In genomic region chr5:150053695-150054392, GRCh38 we compare ENCODE assay signal across 25 cellular contexts. TPM values are rescaled to one million over a fixed set of nuclear protein-coding genes. Genes with fewer than 3 reads are reported as not detected.
DNase-seq lines count a peak whose midpoint lies in the region; ATAC-seq and TF ChIP-seq lines count a peak whose summit lies in the region.
"Had no signal": no experiment of that assay in that cellular context is flagged by ENCODE, and none has a peak within 500 bp of the region (broad histone marks: within the 10 kb centered on the region; RNA-seq: fewer than 3 reads in every experiment).

No MANE protein-coding gene starts in this region.

- no peaks in the 10 kb centered on the region for H3K9me3 Mint-ChIP-seq in chondrocyte (ENCODE audit: low read depth)
- no peaks in the 10 kb centered on the region for H3K9me3 Mint-ChIP-seq in stimulated activated naive B cell treated with anti-CD40 and anti-IgM and Interleukin-4, amounts not matched to agents 10 μg/mL and 1 μg/mL and 100 μg/mL, for 72 hours
- H3K9me3 Mint-ChIP-seq: activated CD4-positive, alpha-beta T cell treated with anti-CD3 and anti-CD28 coated beads, Interleukin-2, amount 10 ng/mL, durations not matched to agents 7 days and 5 days; activated naive CD8-positive, alpha-beta T cell treated with anti-CD3 and anti-CD28 coated beads, Interleukin-2, amount 10 ng/mL, durations not matched to agents 7 days and 5 days; activated T-cell treated with anti-CD3 and anti-CD28 coated beads, Interleukin-2, amount 50 U/mL, for 4 hours; CD8-positive, alpha-beta memory T cell; H9; memory B cell; T-helper 2 cell treated with Interferon-gamma antibody and Interleukin-4, amounts not matched to agents 5 μg/mL and 100 μg/mL, for 36 hours had no signal

- H3K4me1 Mint-ChIP-seq in chondrocyte (ENCODE audit: low read depth): peaks cover 41% of the 10 kb centered on the region
- H3K4me1 Mint-ChIP-seq in stimulated activated naive B cell treated with anti-CD40 and anti-IgM and Interleukin-4, amounts not matched to agents 10 μg/mL and 1 μg/mL and 100 μg/mL, for 72 hours: peaks cover 11 to 28% of the 10 kb centered on the region in 2 donors
- H3K4me1 Mint-ChIP-seq: CD8-positive, alpha-beta memory T cell; memory B cell had no signal

- DNase-seq in cardiac septum (ENCODE audit: low spot score): peak; percentile 39
- DNase-seq in left cardiac atrium: no peak
- no peak for DNase-seq in chondrocyte (ENCODE audit: low spot score)
- DNase-seq in stimulated activated naive B cell treated with anti-CD40 and anti-IgM and Interleukin-4, amounts not matched to agents 10 μg/mL and 1 μg/mL and 100 μg/mL, for 72 hours: no peak
- no peak for DNase-seq in DMS79 (lab: John Stamatoyannopoulos, UW)
- DNase-seq: activated CD4-positive, alpha-beta T cell treated with anti-CD3 and anti-CD28 coated beads, Interleukin-2, amount 10 ng/mL, durations not matched to agents 7 days and 5 days; activated naive CD8-positive, alpha-beta T cell treated with anti-CD3 and anti-CD28 coated beads, Interleukin-2, amount 10 ng/mL, durations not matched to agents 7 days and 5 days; activated T-cell treated with anti-CD3 and anti-CD28 coated beads, Interleukin-2, amount 50 U/mL, for 4 hours; body of pancreas; CD8-positive, alpha-beta memory T cell; GF-D8; glutamatergic neuron; H9; NCI-H1694 treated with DMSO at 0.1 percent for 48 hours; NCI-H2171 treated with DMSO at 0.1 percent for 48 hours; NCI-H524 treated with DMSO at 0.1 percent for 48 hours; stimulated activated CD4-positive, alpha-beta T cell treated with anti-CD3 and anti-CD28 coated beads, Interleukin-15, amount 100 ng/mL, for 24 hours had no signal

- no peaks in the 10 kb centered on the region for H3F3A ChIP-seq in Loucy (ENCODE audit: low read depth)

- H3K79me2 ChIP-seq in Loucy (ENCODE audit: insufficient read depth, low read length): no peaks in the 10 kb centered on the region

- no peaks in the 10 kb centered on the region for H4K20me1 ChIP-seq in Loucy (ENCODE audit: insufficient read depth, low read length, poor library complexity, severe bottlenecking)

- peaks cover 28% of the 10 kb centered on the region for H3K36me3 Mint-ChIP-seq in chondrocyte (ENCODE audit: low read depth)
- peaks cover 60 to 82% of the 10 kb centered on the region in 2 donors for H3K36me3 Mint-ChIP-seq in stimulated activated naive B cell treated with anti-CD40 and anti-IgM and Interleukin-4, amounts not matched to agents 10 μg/mL and 1 μg/mL and 100 μg/mL, for 72 hours

- H2AFZ ChIP-seq in Loucy (ENCODE audit: low read length): no peak overlapping the region

- peak overlapping the region; percentile 93 for H3K27ac Mint-ChIP-seq in chondrocyte (ENCODE audit: unreplicated experiment)
- peak overlapping the region; percentile 81 for H3K27ac Mint-ChIP-seq in stimulated activated naive B cell treated with anti-CD40 and anti-IgM and Interleukin-4, amounts not matched to agents 10 μg/mL and 1 μg/mL and 100 μg/mL, for 72 hours
- H3K27ac Mint-ChIP-seq: activated CD4-positive, alpha-beta T cell treated with anti-CD3 and anti-CD28 coated beads, Interleukin-2, amount 10 ng/mL, durations not matched to agents 7 days and 5 days; activated naive CD8-positive, alpha-beta T cell treated with anti-CD3 and anti-CD28 coated beads, Interleukin-2, amount 10 ng/mL, durations not matched to agents 7 days and 5 days; CD8-positive, alpha-beta memory T cell; H9; memory B cell; T-helper 2 cell treated with Interferon-gamma antibody and Interleukin-4, amounts not matched to agents 5 μg/mL and 100 μg/mL, for 36 hours had no signal

- no peak overlapping the region for H3K4me3 ChIP-seq in Loucy (ENCODE audit: low read length, poor library complexity, severe bottlenecking)
- H3K4me3 ChIP-seq: body of pancreas, right atrium auricular region, SK-N-MC, suprapubic skin had no signal

- H3K9me2 ChIP-seq in Loucy (replicated peaks; ENCODE audit: low read depth, low read length): no peaks in the 10 kb centered on the region

- ATAC-seq in left cardiac atrium (no peak), GM18519 (IDR thresholded peaks at IDR 0.05; ENCODE audit: low FRiP score, unreplicated experiment) (no peak)
- no peak for ATAC-seq in stimulated activated naive B cell treated with anti-CD40 and anti-IgM and Interleukin-4, amounts not matched to agents 10 μg/mL and 1 μg/mL and 100 μg/mL, for 72 hours (replicated peaks)
- ATAC-seq: activated T-cell treated with anti-CD3 and anti-CD28 coated beads, Interleukin-2, amount 50 U/mL, for 4 hours; body of pancreas had no signal

- peaks cover 57% of the 10 kb centered on the region for H3K36me3 ChIP-seq in Loucy (ENCODE audit: insufficient read depth, low read length)

- TF ChIP-seq CTCF in Loucy (conservative IDR thresholded peaks at IDR 0.05; ENCODE audit: low read length) (no peak), chondrocyte (IDR thresholded peaks at IDR 0.05) (no peak)

- intact Hi-C loops in cardiac septum (cut with DNase I): no loop called here
- intact Hi-C loops in left cardiac atrium (cut with DNase I): no loop called here

- H3K4me1 ChIP-seq in Loucy (ENCODE audit: insufficient read depth, low read length, poor library complexity, severe bottlenecking): peaks cover 12% of the 10 kb centered on the region
- H3K4me1 ChIP-seq: right atrium auricular region, suprapubic skin had no signal

- H3K9ac ChIP-seq in Loucy (ENCODE audit: low read depth, low read length, poor library complexity, severe bottlenecking): peak overlapping the region; percentile 66

- no peaks in the 10 kb centered on the region for H3K9me3 ChIP-seq in Loucy (ENCODE audit: insufficient read depth, low read depth, low read length)
- H3K9me3 ChIP-seq: body of pancreas, right atrium auricular region, suprapubic skin had no signal

- H3K27me3 Mint-ChIP-seq in chondrocyte (ENCODE audit: low read depth): no peaks in the 10 kb centered on the region
- no peaks in the 10 kb centered on the region for H3K27me3 Mint-ChIP-seq in stimulated activated naive B cell treated with anti-CD40 and anti-IgM and Interleukin-4, amounts not matched to agents 10 μg/mL and 1 μg/mL and 100 μg/mL, for 72 hours
- H3K27me3 Mint-ChIP-seq: activated CD4-positive, alpha-beta T cell treated with anti-CD3 and anti-CD28 coated beads, Interleukin-2, amount 10 ng/mL, durations not matched to agents 7 days and 5 days; activated naive CD8-positive, alpha-beta T cell treated with anti-CD3 and anti-CD28 coated beads, Interleukin-2, amount 10 ng/mL, durations not matched to agents 7 days and 5 days; CD8-positive, alpha-beta memory T cell; memory B cell had no signal

- H3K27me3 ChIP-seq in Loucy (ENCODE audit: insufficient read depth, low read length, poor library complexity, severe bottlenecking): no peaks in the 10 kb centered on the region
- H3K27me3 ChIP-seq: body of pancreas, right atrium auricular region, suprapubic skin had no signal

- no peak overlapping the region for H3K4me3 Mint-ChIP-seq in chondrocyte (ENCODE audit: unreplicated experiment)
- no peak overlapping the region for H3K4me3 Mint-ChIP-seq in stimulated activated naive B cell treated with anti-CD40 and anti-IgM and Interleukin-4, amounts not matched to agents 10 μg/mL and 1 μg/mL and 100 μg/mL, for 72 hours
- H3K4me3 Mint-ChIP-seq: activated CD4-positive, alpha-beta T cell treated with anti-CD3 and anti-CD28 coated beads, Interleukin-2, amount 10 ng/mL, durations not matched to agents 7 days and 5 days; activated naive CD8-positive, alpha-beta T cell treated with anti-CD3 and anti-CD28 coated beads, Interleukin-2, amount 10 ng/mL, durations not matched to agents 7 days and 5 days; activated T-cell treated with anti-CD3 and anti-CD28 coated beads, Interleukin-2, amount 50 U/mL, for 4 hours; CD8-positive, alpha-beta memory T cell; H9; memory B cell; T-helper 2 cell treated with Interferon-gamma antibody and Interleukin-4, amounts not matched to agents 5 μg/mL and 100 μg/mL, for 36 hours had no signal

- no peak overlapping the region for H3K4me2 ChIP-seq in Loucy (ENCODE audit: low read depth, low read length, poor library complexity, severe bottlenecking)

RNA-seq across cellular contexts. Expression of gene CSF1R, which starts 32.5 kb away (rescaled TPM):
- 11.9 TPM for total RNA-seq in cardiac septum
- total RNA-seq in left cardiac atrium: 10 to 100 TPM; 18.3 to 41.6 TPM
- 0.62 to 1.7 TPM (median 0.65 TPM) in 3 replicates for total RNA-seq in chondrocyte
- total RNA-seq: myocyte had no signal

RNA-seq across cellular contexts. Expression of gene HMGXB3, which starts 53.3 kb away (rescaled TPM):
- 17.6 TPM for total RNA-seq in cardiac septum
- 10 to 100 TPM; 14.1 to 22.1 TPM for total RNA-seq in left cardiac atrium
- total RNA-seq in chondrocyte: 40.7 to 57.9 TPM (median 44.2 TPM) in 3 replicates

RNA-seq across cellular contexts. Expression of gene TIGD6, which starts 53.4 kb away (rescaled TPM):
- total RNA-seq in cardiac septum (2.7 TPM), left cardiac atrium (1 to 10 TPM; 3.3 to 4.1 TPM), chondrocyte (5.3 to 7.4 TPM (median 5.7 TPM) in 3 replicates)
